ENCODE assay signal across 11 cellular contexts in genomic region chr21:25563399-25564116, GRCh38. TPM values are rescaled to one million over a fixed set of nuclear protein-coding genes. Genes with fewer than 3 reads are reported as not detected.
A peak's percentile ranks its signal among the peaks of the same experiment; 100 is the strongest.
DNase-seq lines count a peak whose midpoint lies in the region; ATAC-seq and TF ChIP-seq lines count a peak whose summit lies in the region.
"Had no signal": no experiment of that assay in that cellular context is flagged by ENCODE, and none has a peak within 500 bp of the region (broad histone marks: within the 10 kb centered on the region; RNA-seq: fewer than 3 reads in every experiment).

No MANE protein-coding gene starts in this region.

- no peak overlapping the region for H3K4me3 ChIP-seq in sigmoid colon

- peaks cover 0 to 11% (median 0%) of the 10 kb centered on the region in 4 donors for H3K36me3 ChIP-seq in sigmoid colon
- H3K36me3 ChIP-seq: neutrophil had no signal

- TF ChIP-seq EP300 in sigmoid colon (IDR thresholded peaks at IDR 0.05), result no peak

- H3K4me1 ChIP-seq in sigmoid colon, result peaks cover 0 to 12% (median 7%) of the 10 kb centered on the region in 4 donors

- H3K27me3 ChIP-seq in sigmoid colon, result no peaks in the 10 kb centered on the region

- peaks cover 18% of the 10 kb centered on the region for H3K9me3 ChIP-seq in T-helper 17 cell (ENCODE audit: control insufficient read depth, low read length, poor library complexity, severe bottlenecking)
- H3K9me3 ChIP-seq in sigmoid colon, result no peaks in the 10 kb centered on the region
- H3K9me3 ChIP-seq: neutrophil had no signal

- peaks cover 63% of the 10 kb centered on the region for H3K4me1 Mint-ChIP-seq in T-helper 17 cell
- H3K4me1 Mint-ChIP-seq in immature natural killer cell, result peaks cover 42 to 67% of the 10 kb centered on the region in 2 donors

- 53 to 79% methylated on average over 3 of the region's 3 CpGs for WGBS in sigmoid colon, 2 donors

- TF ChIP-seq POLR2A in sigmoid colon (IDR thresholded peaks at IDR 0.05), result no peak

- DNase-seq in Daoy (ENCODE audit: low read depth) (peak; percentile 26), T-helper 17 cell (peak in 1 of 3 donors; percentile 14), immature natural killer cell (peak; percentile 47 to 60 (median 59)), sigmoid colon (no peak), LoVo (ENCODE audit: low spot score) (no peak), HK-2 (ENCODE audit: unreplicated experiment) (no peak)
- DNase-seq: NCI-H748 treated with DMSO at 0.1 percent for 48 hours had no signal

- H3K36me3 Mint-ChIP-seq in T-helper 17 cell (ENCODE audit: low read depth) (no peaks in the 10 kb centered on the region), immature natural killer cell (peaks cover 0 to 4% (median 0%) of the 10 kb centered on the region in 3 donors)

- peak; percentile 21 for ATAC-seq in HG02759 (IDR thresholded peaks at IDR 0.05; ENCODE audit: unreplicated experiment)
- peak; percentile 19 for ATAC-seq in T-helper 17 cell
- no peak for ATAC-seq in GM21737 (IDR thresholded peaks at IDR 0.05; ENCODE audit: unreplicated experiment)

- TF ChIP-seq CTCF in sigmoid colon (IDR thresholded peaks at IDR 0.05), result no peak

- H3K27me3 Mint-ChIP-seq in T-helper 17 cell (no peaks in the 10 kb centered on the region), immature natural killer cell (ENCODE audit: low read depth in 3 of 3) (peaks cover 0 to 8% (median 6%) of the 10 kb centered on the region in 3 donors)

- no peak overlapping the region for H3K27ac ChIP-seq in sigmoid colon
- H3K27ac ChIP-seq: neutrophil had no signal

- H3K27ac Mint-ChIP-seq in T-helper 17 cell (peak overlapping the region; percentile 94), immature natural killer cell (peak overlapping the region; percentile 61 to 91 (median 78))
- H3K27ac Mint-ChIP-seq: dendritic cell treated with granulocyte-macrophage colony-stimulating factor and Interleukin-4, amounts not matched to agents 40 ng/mL and 50 ng/mL, for 4 days had no signal

- intact Hi-C loops in sigmoid colon (cut with DNase I), result no loop called here

- no peaks in the 10 kb centered on the region for H3K9me3 Mint-ChIP-seq in immature natural killer cell
- H3K9me3 Mint-ChIP-seq: dendritic cell treated with granulocyte-macrophage colony-stimulating factor and Interleukin-4, amounts not matched to agents 40 ng/mL and 50 ng/mL, for 4 days had no signal

- H3K4me3 Mint-ChIP-seq in T-helper 17 cell (peak overlapping the region; percentile 96), immature natural killer cell (peak overlapping the region; percentile 89 to 99 (median 94))
- H3K4me3 Mint-ChIP-seq: dendritic cell treated with granulocyte-macrophage colony-stimulating factor and Interleukin-4, amounts not matched to agents 40 ng/mL and 50 ng/mL, for 4 days had no signal

RNA-seq across cellular contexts. Expression of gene MRPL39, which starts 43.7 kb away (rescaled TPM):
- 92.2 and 119 TPM in 2 replicates for total RNA-seq in Daoy (2014; rRNA removed; shearing (Covaris generic))
- total RNA-seq in T-helper 17 cell, result 1 to 10 TPM; 8.9 to 9.9 TPM
- 10 to 100 TPM; 20.2 to 33.0 (median 22.8) TPM for polyA plus RNA-seq in immature natural killer cell
- total RNA-seq in sigmoid colon, result 10 to 100 TPM; 15.3 to 18.9 (median 17.5) TPM
- 10 to 100 TPM; 24.6 to 53.6 (median 38.4) TPM for polyA plus RNA-seq in sigmoid colon

Comparison
In these comparisons a context has a peak if more than half of its experiments do, and no peak if none do; other contexts are left out.
1. DNase-seq: peak in Daoy (single experiment) and immature natural killer cell (3 of 3); none in sigmoid colon (single experiment), LoVo (single experiment) and HK-2 (single experiment).